1 cellular context compared by ENCODE assay signal in genomic region chr5:37121465-37121864, GRCh38.
TF ChIP-seq lines count a peak whose summit lies in the region.

No MANE protein-coding gene starts in this region.

TF ChIP-seq in SK-N-SH, 30 proteins besides CTCF, POLR2A, EP300 and RAD21 (continued from another document):
- no peak for TF ChIP-seq USF1 (IDR thresholded peaks at IDR 0.05; ENCODE audit: borderline replicate concordance, low read depth)
- TF ChIP-seq MEF2A (IDR thresholded peaks at IDR 0.05; ENCODE audit: borderline replicate concordance, low read depth) = no peak
